In the genomic region with DNA sequence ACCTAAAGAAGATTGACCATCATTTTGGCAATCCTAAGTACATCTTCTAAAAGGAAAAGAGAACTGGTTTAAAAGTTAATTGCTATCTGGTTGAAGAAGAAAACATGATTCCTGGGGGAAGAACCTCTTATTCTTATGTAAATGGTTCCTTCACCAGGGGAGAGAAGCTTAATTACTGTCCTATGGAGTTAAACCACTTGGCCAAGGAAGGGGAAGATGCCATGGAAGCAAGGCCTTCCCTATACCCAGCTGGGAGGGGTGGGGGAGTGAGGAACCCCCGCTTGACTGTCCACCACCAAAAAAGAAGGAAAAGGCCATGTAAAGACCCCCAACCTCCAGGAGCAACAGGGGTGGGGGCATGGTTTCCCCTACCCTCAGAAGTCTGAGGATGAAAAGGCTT, we compare ENCODE assay signal across 23 cellular contexts.
A peak's percentile ranks its signal among the peaks of the same experiment; 100 is the strongest.
DNase-seq lines count a peak whose midpoint lies in the region; ATAC-seq and TF ChIP-seq lines count a peak whose summit lies in the region.
"Had no signal": no experiment of that assay in that cellular context is flagged by ENCODE, and none has a peak within 500 bp of the region (broad histone marks: within the 10 kb centered on the region; RNA-seq: fewer than 3 reads in every experiment).

No MANE protein-coding gene starts in this region.

- peaks cover 17% of the 10 kb centered on the region; the same call in 1 of the 2 replicates for H3K4me1 ChIP-seq in GM23338 (ENCODE audit: insufficient read depth)
- no peaks in the 10 kb centered on the region for H3K4me1 ChIP-seq in upper lobe of left lung
- H3K4me1 ChIP-seq: A549; BE2C; BLaER1 treated with 17β-estradiol and CSF1 and Interleukin-3, amounts not matched to agents 10 nM and 100 nM had no signal

- ATAC-seq in GM23338: peak; percentile 74
- peak; percentile 82 for ATAC-seq in WTC11
- peak; percentile 34 for ATAC-seq in stimulated activated memory B cell treated with anti-CD40 and anti-IgM and Interleukin-4, amounts not matched to agents 10 μg/mL and 1 μg/mL and 100 μg/mL, for 72 hours
- no peak for ATAC-seq in upper lobe of left lung (ENCODE audit: low FRiP score in 2 of 2)
- ATAC-seq: A549 had no signal

- 76 to 82% methylated on average over 1 of the region's 1 CpG for WGBS in upper lobe of left lung, 2 donors

- H3K27ac Mint-ChIP-seq in GM23338 (no peak overlapping the region), WTC11 (no peak overlapping the region)
- H3K27ac Mint-ChIP-seq in stimulated activated memory B cell treated with anti-CD40 and anti-IgM and Interleukin-4, amounts not matched to agents 10 μg/mL and 1 μg/mL and 100 μg/mL, for 72 hours: no peak overlapping the region
- H3K27ac Mint-ChIP-seq: CD14-positive monocyte; CD4-positive, alpha-beta T cell; CD8-positive, alpha-beta memory T cell had no signal

- no peak overlapping the region for H3K4me3 ChIP-seq in GM23338
- H3K4me3 ChIP-seq in MG63: no peak overlapping the region
- no peak overlapping the region for H3K4me3 ChIP-seq in upper lobe of left lung
- H3K4me3 ChIP-seq: A549; BLaER1 treated with 17β-estradiol and CSF1 and Interleukin-3, amounts not matched to agents 10 nM and 100 nM had no signal

- H3K36me3 Mint-ChIP-seq in GM23338 (ENCODE audit: low read depth) (peaks cover 5% of the 10 kb centered on the region; the same call in 2 of the 3 replicates), WTC11 (no peaks in the 10 kb centered on the region)
- H3K36me3 Mint-ChIP-seq in stimulated activated memory B cell treated with anti-CD40 and anti-IgM and Interleukin-4, amounts not matched to agents 10 μg/mL and 1 μg/mL and 100 μg/mL, for 72 hours: no peaks in the 10 kb centered on the region
- H3K36me3 Mint-ChIP-seq: CD14-positive monocyte; CD8-positive, alpha-beta memory T cell had no signal

- H3F3A ChIP-seq in GM23338 (replicated peaks; ENCODE audit: low read depth): no peaks in the 10 kb centered on the region

- TF ChIP-seq EP300 in upper lobe of left lung (IDR thresholded peaks at IDR 0.05): no peak

- no peaks in the 10 kb centered on the region for H3K79me2 ChIP-seq in GM23338 (replicated peaks; ENCODE audit: insufficient read depth)

- H3K9me3 ChIP-seq in MG63 (no peaks in the 10 kb centered on the region), upper lobe of left lung (no peaks in the 10 kb centered on the region)
- H3K9me3 ChIP-seq: A549; BE2C; BLaER1 treated with 17β-estradiol and CSF1 and Interleukin-3, amounts not matched to agents 10 nM and 100 nM had no signal

- CTCF ChIA-PET in WTC11 (lab: Charles Lee): no interaction called here

- H2AFZ ChIP-seq in GM23338: 0 out of 2 replicates have a peak overlapping the region, but pooled peaks have one; percentile 72

- H3K4me2 ChIP-seq in GM23338: no peak overlapping the region
- H3K4me2 ChIP-seq: A549; BLaER1 treated with 17β-estradiol and CSF1 and Interleukin-3, amounts not matched to agents 10 nM and 100 nM had no signal

- DNase-seq in GM23338 (ENCODE audit: low spot score) (peak; percentile 22), WTC11 (ENCODE audit: low spot score) (no peak), iPS DF 19.7 (ENCODE audit: low read depth, low spot score) (peak; percentile 3), MG63 (no peak), upper lobe of left lung (no peak)
- DNase-seq in activated CD4-positive, alpha-beta T cell treated with anti-CD3 and anti-CD28 coated beads for 4 hours: no peak
- DNase-seq: 8988T; ACHN; AML-193; BE2C; Calu3; CD4-positive, alpha-beta T cell; CD8-positive, alpha-beta memory T cell; COR-L47; DMS53; DMS79 treated with DMSO at 0.1 percent for 48 hours; GOT3; H7; HCEC 1CT had no signal

- no peaks in the 10 kb centered on the region for H4K20me1 ChIP-seq in GM23338 (replicated peaks; ENCODE audit: insufficient read depth)
- H4K20me1 ChIP-seq: BLaER1 treated with 17β-estradiol and CSF1 and Interleukin-3, amounts not matched to agents 10 nM and 100 nM had no signal

- H3K36me3 ChIP-seq in GM23338 (ENCODE audit: insufficient read depth) (no peaks in the 10 kb centered on the region), MG63 (no peaks in the 10 kb centered on the region), upper lobe of left lung (no peaks in the 10 kb centered on the region)
- H3K36me3 ChIP-seq: BE2C; BLaER1 treated with 17β-estradiol and CSF1 and Interleukin-3, amounts not matched to agents 10 nM and 100 nM had no signal

- H3K9me3 Mint-ChIP-seq in GM23338 (no peaks in the 10 kb centered on the region), WTC11 (no peaks in the 10 kb centered on the region; the same call in 1 of the 2 replicates)
- peaks cover 3% of the 10 kb centered on the region for H3K9me3 Mint-ChIP-seq in stimulated activated memory B cell treated with anti-CD40 and anti-IgM and Interleukin-4, amounts not matched to agents 10 μg/mL and 1 μg/mL and 100 μg/mL, for 72 hours

- no peak overlapping the region for H3K27ac ChIP-seq in GM23338 (ENCODE audit: low read depth)
- H3K27ac ChIP-seq in upper lobe of left lung: no peak overlapping the region
- H3K27ac ChIP-seq: A549; BLaER1 treated with 17β-estradiol and CSF1 and Interleukin-3, amounts not matched to agents 10 nM and 100 nM had no signal

- no peaks in the 10 kb centered on the region for H3K9me2 ChIP-seq in GM23338 (ENCODE audit: insufficient read depth)

- POLR2A ChIA-PET in WTC11 (lab: Charles Lee): no interaction called here

- H3K27me3 Mint-ChIP-seq in GM23338 (ENCODE audit: insufficient read depth, low read depth, poor library complexity) (peaks cover 6% of the 10 kb centered on the region), WTC11 (ENCODE audit: low read depth) (no peaks in the 10 kb centered on the region)
- H3K27me3 Mint-ChIP-seq in stimulated activated memory B cell treated with anti-CD40 and anti-IgM and Interleukin-4, amounts not matched to agents 10 μg/mL and 1 μg/mL and 100 μg/mL, for 72 hours: no peaks in the 10 kb centered on the region
- H3K27me3 Mint-ChIP-seq: CD4-positive, alpha-beta T cell; CD8-positive, alpha-beta memory T cell had no signal

- H3K4me3 Mint-ChIP-seq in GM23338 (no peak overlapping the region), WTC11 (no peak overlapping the region)
- H3K4me3 Mint-ChIP-seq in stimulated activated memory B cell treated with anti-CD40 and anti-IgM and Interleukin-4, amounts not matched to agents 10 μg/mL and 1 μg/mL and 100 μg/mL, for 72 hours: no peak overlapping the region
- H3K4me3 Mint-ChIP-seq: CD14-positive monocyte; CD4-positive, alpha-beta T cell; CD8-positive, alpha-beta memory T cell had no signal

- no peak for TF ChIP-seq POLR2A in upper lobe of left lung (IDR thresholded peaks at IDR 0.05)

- TF ChIP-seq CTCF in GM23338 (conservative IDR thresholded peaks at IDR 0.05; ENCODE audit: low read depth in 2 of 2): no peak
- no peak for TF ChIP-seq CTCF in WTC11 (IDR thresholded peaks at IDR 0.05)
- no peak for TF ChIP-seq CTCF in upper lobe of left lung (IDR thresholded peaks at IDR 0.05)

- H3K27me3 ChIP-seq in GM23338 (ENCODE audit: insufficient read depth) (no peaks in the 10 kb centered on the region), MG63 (no peaks in the 10 kb centered on the region), upper lobe of left lung (no peaks in the 10 kb centered on the region)
- H3K27me3 ChIP-seq: BE2C; BLaER1 treated with 17β-estradiol and CSF1 and Interleukin-3, amounts not matched to agents 10 nM and 100 nM had no signal

- H3K4me1 Mint-ChIP-seq in GM23338 (peaks cover 23% of the 10 kb centered on the region), WTC11 (peaks cover 45% of the 10 kb centered on the region)
- H3K4me1 Mint-ChIP-seq in stimulated activated memory B cell treated with anti-CD40 and anti-IgM and Interleukin-4, amounts not matched to agents 10 μg/mL and 1 μg/mL and 100 μg/mL, for 72 hours: no peaks in the 10 kb centered on the region
- H3K4me1 Mint-ChIP-seq: CD14-positive monocyte; CD8-positive, alpha-beta memory T cell had no signal

TF ChIP-seq in GM23338, 12 proteins besides CTCF, POLR2A, EP300 and RAD21 (continues in another document):
- no peak for TF ChIP-seq EZH2phosphoT487 (IDR thresholded peaks at IDR 0.05; ENCODE audit: unreplicated experiment)

TF ChIP-seq in WTC11, 78 proteins besides CTCF, POLR2A, EP300 and RAD21:
- TF ChIP-seq ZNF423 (CRISPR knock-in tag; IDR thresholded peaks at IDR 0.05): peak; percentile 36; the same call in 1 of the 2 replicates
- no peak for TF ChIP-seq ELF4 (CRISPR knock-in tag; IDR thresholded peaks at IDR 0.05; ENCODE audit: low read depth)
TF ChIP-seq in WTC11: peak in this region for 1.

Comparison
In these comparisons a context has a peak if more than half of its experiments do, and no peak if none do; other contexts are left out.
1. ATAC-seq: peak in GM23338 (single experiment), WTC11 (single experiment) and stimulated activated memory B cell treated with anti-CD40 and anti-IgM and Interleukin-4, amounts not matched to agents 10 μg/mL and 1 μg/mL and 100 μg/mL, for 72 hours (single experiment); none in upper lobe of left lung (0 of 2).
2. DNase-seq: peak in GM23338 (single experiment) and iPS DF 19.7 (single experiment); none in WTC11 (single experiment), activated CD4-positive, alpha-beta T cell treated with anti-CD3 and anti-CD28 coated beads for 4 hours (0 of 2), MG63 (single experiment) and upper lobe of left lung (0 of 2).